21 cellular contexts compared by ENCODE assay signal in the genomic region with DNA sequence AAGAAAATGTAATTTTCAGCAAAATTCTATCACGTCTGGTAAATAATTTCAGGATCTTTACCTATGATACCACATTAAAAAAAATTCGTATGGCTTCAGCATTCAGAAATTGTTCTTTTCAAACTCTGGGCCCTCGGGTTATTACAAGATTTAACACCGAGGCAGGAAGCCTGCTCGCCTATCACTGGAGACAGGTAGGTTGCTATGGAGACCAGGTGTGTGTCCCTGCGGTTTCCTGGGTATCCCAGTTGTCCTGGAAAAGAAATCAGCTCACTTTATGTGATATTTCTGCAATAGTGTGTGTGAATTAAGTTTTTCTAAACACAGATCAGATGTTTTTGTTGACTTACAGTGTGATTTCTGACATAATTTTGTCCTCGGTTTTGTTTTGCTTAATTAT. TPM values are rescaled to one million over a fixed set of nuclear protein-coding genes. Genes with fewer than 3 reads are reported as not detected.
DNase-seq lines count a peak whose midpoint lies in the region; ATAC-seq and TF ChIP-seq lines count a peak whose summit lies in the region.
"Had no signal": no experiment of that assay in that cellular context is flagged by ENCODE, and none has a peak within 500 bp of the region (broad histone marks: within the 10 kb centered on the region; RNA-seq: fewer than 3 reads in every experiment).

No MANE protein-coding gene starts in this region.

- intact Hi-C loops in CD4-positive, alpha-beta T cell (cut with DNase I, micrococcal nuclease), result no loop called here
- intact Hi-C loops in CD8-positive, alpha-beta T cell (cut with DNase I, micrococcal nuclease), result no loop called here
- intact Hi-C loops in posterior cingulate gyrus (cut with DNase I), result no loop called here

- H3K36me3 Mint-ChIP-seq in CD4-positive, alpha-beta T cell (ENCODE audit: low read depth), result peaks cover 15% of the 10 kb centered on the region
- peaks cover 19% of the 10 kb centered on the region for H3K36me3 Mint-ChIP-seq in CD8-positive, alpha-beta T cell

- H3K4me1 ChIP-seq in CD8-positive, alpha-beta T cell (ENCODE audit: insufficient read depth, low read length), result peaks cover 27% of the 10 kb centered on the region
- H3K4me1 ChIP-seq in foreskin keratinocyte, result no peaks in the 10 kb centered on the region
- no peaks in the 10 kb centered on the region for H3K4me1 ChIP-seq in Peyer's patch

- no peaks in the 10 kb centered on the region for H3K9me3 Mint-ChIP-seq in CD4-positive, alpha-beta T cell
- no peaks in the 10 kb centered on the region for H3K9me3 Mint-ChIP-seq in CD8-positive, alpha-beta T cell
- H3K9me3 Mint-ChIP-seq: T-helper 2 cell treated with Interferon-gamma antibody and Interleukin-4, amounts not matched to agents 5 μg/mL and 100 μg/mL, for 36 hours had no signal

- no peaks in the 10 kb centered on the region for H3K36me3 ChIP-seq in CD8-positive, alpha-beta T cell (ENCODE audit: insufficient read depth, low read length)
- H3K36me3 ChIP-seq in Peyer's patch, result peaks cover 0 to 1% (median 0%) of the 10 kb centered on the region in 3 donors

- peak overlapping the region; percentile 84 for H3K27ac Mint-ChIP-seq in CD4-positive, alpha-beta T cell
- H3K27ac Mint-ChIP-seq in CD8-positive, alpha-beta T cell, result peak overlapping the region; percentile 62

- TF ChIP-seq CTCF in CD4-positive, alpha-beta T cell (IDR thresholded peaks at IDR 0.05), result no peak
- TF ChIP-seq CTCF in CD8-positive, alpha-beta T cell (IDR thresholded peaks at IDR 0.05), result no peak
- no peak for TF ChIP-seq CTCF in foreskin keratinocyte (conservative IDR thresholded peaks at IDR 0.05)
- TF ChIP-seq CTCF in Peyer's patch (IDR thresholded peaks at IDR 0.05), result no peak

- no peaks in the 10 kb centered on the region for H3K27me3 Mint-ChIP-seq in CD4-positive, alpha-beta T cell
- H3K27me3 Mint-ChIP-seq in CD8-positive, alpha-beta T cell (ENCODE audit: low read depth), result no peaks in the 10 kb centered on the region

- H3K27me3 ChIP-seq in CD4-positive, alpha-beta T cell (ENCODE audit: control insufficient read depth, insufficient read depth, low read length), result no peaks in the 10 kb centered on the region
- H3K27me3 ChIP-seq in CD8-positive, alpha-beta T cell (ENCODE audit: insufficient read depth, low read length), result no peaks in the 10 kb centered on the region
- H3K27me3 ChIP-seq in foreskin keratinocyte (no peaks in the 10 kb centered on the region), Peyer's patch (no peaks in the 10 kb centered on the region)

- H3K4me3 ChIP-seq in CD8-positive, alpha-beta T cell (ENCODE audit: low read depth, low read length), result no peak overlapping the region
- H3K4me3 ChIP-seq in Peyer's patch, result no peak overlapping the region
- H3K4me3 ChIP-seq: SK-N-MC had no signal

- TF ChIP-seq POLR2A in Peyer's patch (IDR thresholded peaks at IDR 0.05), result no peak

- no peak for DNase-seq in CD4-positive, alpha-beta T cell
- DNase-seq in CD8-positive, alpha-beta T cell, result no peak
- peak; percentile 36 for DNase-seq in NCI-H510A (lab: John Stamatoyannopoulos, UW)
- DNase-seq in foreskin keratinocyte, result peak in 1 of 2 donors; percentile 23
- DNase-seq in posterior cingulate gyrus, result no peak
- no peak for DNase-seq in midbrain (lab: John Stamatoyannopoulos, UW)
- no peak for DNase-seq in Peyer's patch
- DNase-seq: ACHN, DMS79, H9, Karpas-422, NCI-H1694, NCI-H2107, NCI-H345, NCI-H774, SHP77 had no signal

- no peak for ATAC-seq in CD4-positive, alpha-beta T cell (ENCODE audit: poor library complexity)
- no peak for ATAC-seq in CD8-positive, alpha-beta T cell
- peak; percentile 44 for ATAC-seq in foreskin keratinocyte
- ATAC-seq in GM18868 (IDR thresholded peaks at IDR 0.05; ENCODE audit: unreplicated experiment), result no peak

- H3K4me1 Mint-ChIP-seq in CD4-positive, alpha-beta T cell (ENCODE audit: low read depth), result peaks cover 64% of the 10 kb centered on the region
- peaks cover 66% of the 10 kb centered on the region for H3K4me1 Mint-ChIP-seq in CD8-positive, alpha-beta T cell (ENCODE audit: low read depth)

- no peaks in the 10 kb centered on the region for H3K9me3 ChIP-seq in CD4-positive, alpha-beta T cell (ENCODE audit: control insufficient read depth, low read length)
- H3K9me3 ChIP-seq in CD8-positive, alpha-beta T cell (ENCODE audit: low read length), result no peaks in the 10 kb centered on the region
- no peaks in the 10 kb centered on the region for H3K9me3 ChIP-seq in Peyer's patch

- no peak overlapping the region for H3K27ac ChIP-seq in CD4-positive, alpha-beta T cell (ENCODE audit: low read depth, low read length)
- H3K27ac ChIP-seq in CD8-positive, alpha-beta T cell (ENCODE audit: low read depth, low read length), result no peak overlapping the region
- H3K27ac ChIP-seq in foreskin keratinocyte (no peak overlapping the region), Peyer's patch (no peak overlapping the region)
- H3K27ac ChIP-seq: HL-60, SK-N-MC had no signal

- POLR2A ChIA-PET in CD4-positive, alpha-beta T cell (lab: Charles Lee), result interaction anchor here (1.5 kb wide), 1 partner anchor 13 kb away, joined by 5 read pairs; a partner anchor contains a TSS
- POLR2A ChIA-PET in CD8-positive, alpha-beta T cell (lab: Charles Lee), result no interaction called here

- H3K4me3 Mint-ChIP-seq in CD4-positive, alpha-beta T cell, result no peak overlapping the region
- no peak overlapping the region for H3K4me3 Mint-ChIP-seq in CD8-positive, alpha-beta T cell
- H3K4me3 Mint-ChIP-seq: CD14-positive monocyte; H9; T-helper 2 cell treated with Interferon-gamma antibody and Interleukin-4, amounts not matched to agents 5 μg/mL and 100 μg/mL, for 36 hours had no signal

- CTCF ChIA-PET in CD4-positive, alpha-beta T cell (lab: Charles Lee), result interaction anchor here (0.6 to 1.4 kb wide), 2 partner anchors 23 to 92 kb away, joined by 3 to 6 read pairs; no protein-coding TSS in a partner anchor
- CTCF ChIA-PET in CD8-positive, alpha-beta T cell (lab: Charles Lee), result interaction anchor here (1.0 to 2.3 kb wide), 3 partner anchors 9 to 11 kb away, joined by 3 to 5 read pairs (median 4); no protein-coding TSS in a partner anchor

RNA-seq across cellular contexts. Expression of a gene that starts 14.2 kb away (rescaled TPM):
- total RNA-seq in CD4-positive, alpha-beta T cell, result 10 to 100 TPM; 24.9 to 27.9 TPM
- total RNA-seq in CD8-positive, alpha-beta T cell, result 10 to 100 TPM; 25.0 to 25.6 TPM
- total RNA-seq in foreskin keratinocyte, result 29.2 and 37.1 TPM in 2 replicates
- polyA plus RNA-seq in foreskin keratinocyte, result 31.6 and 42.7 TPM in 2 replicates
- 100 to 1,000 TPM; 123 to 270 (median 156) TPM for total RNA-seq in Peyer's patch
